ENCODE assay signal across 21 cellular contexts in the genomic region with DNA sequence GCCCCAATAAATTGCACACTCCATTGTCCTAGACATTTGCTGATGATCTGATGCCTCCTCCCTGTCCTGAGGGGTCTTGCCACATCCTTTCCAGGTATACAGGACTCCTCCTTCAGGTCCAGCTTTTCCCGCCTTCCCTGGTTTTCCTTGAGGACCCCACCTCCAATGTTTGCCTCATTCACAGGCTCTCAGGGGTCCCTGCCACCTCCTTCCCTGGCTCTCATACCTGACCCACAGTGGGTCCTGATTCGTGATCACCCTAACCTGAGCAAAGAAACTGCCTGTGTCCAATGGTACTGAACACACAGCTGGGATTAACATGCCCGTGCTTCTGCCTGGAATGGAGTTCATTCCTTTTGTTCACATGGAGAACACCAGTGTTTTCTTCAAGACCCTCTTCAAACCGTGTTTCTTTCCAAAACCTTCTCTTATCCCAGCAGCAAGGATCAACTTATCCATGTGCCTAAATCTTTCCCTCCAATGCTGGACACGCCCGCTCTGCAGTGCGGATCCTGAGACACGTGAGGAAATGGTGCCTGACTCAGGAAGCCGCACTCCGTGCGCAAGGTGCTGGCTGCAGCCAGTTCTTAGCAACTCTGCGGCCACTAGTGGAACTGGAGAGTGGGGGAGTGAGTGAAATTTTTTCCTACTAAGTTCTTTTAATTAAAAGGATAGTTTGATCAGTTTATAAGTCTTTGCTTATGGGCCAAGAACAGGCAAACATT.
DNase-seq lines count a peak whose midpoint lies in the region; ATAC-seq and TF ChIP-seq lines count a peak whose summit lies in the region.
"Had no signal": no experiment of that assay in that cellular context is flagged by ENCODE, and none has a peak within 500 bp of the region (broad histone marks: within the 10 kb centered on the region; RNA-seq: fewer than 3 reads in every experiment).

No MANE protein-coding gene starts in this region.

- peak; percentile 37 for DNase-seq in activated CD8-positive, alpha-beta memory T cell treated with anti-CD3 and anti-CD28 coated beads for 24 hours
- no peak for DNase-seq in activated CD8-positive, alpha-beta memory T cell treated with anti-CD3 and anti-CD28 coated beads, Interleukin-2, amount 50 U/mL, for 48 hours
- peak; percentile 52 for DNase-seq in right atrium auricular region (ENCODE audit: low spot score)
- DNase-seq in Right ventricle myocardium superior, result no peak
- peak; percentile 68 for DNase-seq in osteocyte (ENCODE audit: extremely low spot score, unreplicated experiment)
- no peak for DNase-seq in COR-L47 (lab: John Stamatoyannopoulos, UW)
- no peak for DNase-seq in sciatic nerve (ENCODE audit: low spot score)
- DNase-seq: CD4-positive, CD25-positive, alpha-beta regulatory T cell; CD8-positive, alpha-beta T cell; DMS 273 treated with DMSO at 0.1 percent for 48 hours; DMS79; EL; GDM1; GM23248; H7; HCEC 1CT had no signal

- no peak overlapping the region for H3K4me3 ChIP-seq in right atrium auricular region
- H3K4me3 ChIP-seq: BLaER1, GM12878, GM23248 had no signal

- ATAC-seq in Right ventricle myocardium superior (ENCODE audit: poor library complexity), result no peak
- no peak for ATAC-seq in sciatic nerve
- ATAC-seq: CD8-positive, alpha-beta T cell; GM12878 had no signal

- H3K36me3 Mint-ChIP-seq in osteocyte (ENCODE audit: unreplicated experiment), result no peaks in the 10 kb centered on the region
- H3K36me3 Mint-ChIP-seq: CD4-positive, CD25-positive, alpha-beta regulatory T cell; CD8-positive, alpha-beta T cell had no signal

- H3K27ac Mint-ChIP-seq in osteocyte (ENCODE audit: unreplicated experiment), result no peak overlapping the region
- H3K27ac Mint-ChIP-seq: B cell; CD4-positive, CD25-positive, alpha-beta regulatory T cell; CD8-positive, alpha-beta T cell had no signal

- no peaks in the 10 kb centered on the region for H3K27me3 ChIP-seq in right atrium auricular region
- H3K27me3 ChIP-seq: BLaER1 had no signal

- H3K4me1 Mint-ChIP-seq in osteocyte (ENCODE audit: unreplicated experiment), result no peaks in the 10 kb centered on the region
- H3K4me1 Mint-ChIP-seq: B cell; CD4-positive, CD25-positive, alpha-beta regulatory T cell had no signal

- intact Hi-C loops in Right ventricle myocardium superior (cut with DNase I), result no loop called here
- intact Hi-C loops in sciatic nerve (cut with DNase I), result loop anchor here (1.0 kb wide), 1 partner anchor 126 kb away; no protein-coding TSS in a partner anchor

- no peak for TF ChIP-seq CTCF in right atrium auricular region (IDR thresholded peaks at IDR 0.05)
- TF ChIP-seq CTCF in osteocyte (IDR thresholded peaks at IDR 0.05), result no peak

- H3K9me3 ChIP-seq in right atrium auricular region, result no peaks in the 10 kb centered on the region
- H3K9me3 ChIP-seq: BLaER1 had no signal

- H3K36me3 ChIP-seq in right atrium auricular region, result no peaks in the 10 kb centered on the region
- H3K36me3 ChIP-seq: BLaER1 had no signal

- no peak overlapping the region for H3K27ac ChIP-seq in right atrium auricular region
- H3K27ac ChIP-seq: 22Rv1, BLaER1, C4-2B, GM23248 had no signal

- no peak overlapping the region for H3K4me3 Mint-ChIP-seq in osteocyte (ENCODE audit: unreplicated experiment)
- H3K4me3 Mint-ChIP-seq: B cell; CD4-positive, CD25-positive, alpha-beta regulatory T cell; CD8-positive, alpha-beta T cell had no signal

- no peaks in the 10 kb centered on the region for H3K27me3 Mint-ChIP-seq in osteocyte (ENCODE audit: unreplicated experiment)
- H3K27me3 Mint-ChIP-seq: B cell; CD4-positive, CD25-positive, alpha-beta regulatory T cell had no signal

- peaks cover 7% of the 10 kb centered on the region for H3K9me3 Mint-ChIP-seq in osteocyte (ENCODE audit: unreplicated experiment)
- H3K9me3 Mint-ChIP-seq: CD8-positive, alpha-beta T cell had no signal

- H3K4me1 ChIP-seq in right atrium auricular region, result no peaks in the 10 kb centered on the region
- H3K4me1 ChIP-seq: BLaER1 had no signal

Comparison
In these comparisons a context has a peak if more than half of its experiments do, and no peak if none do; other contexts are left out.
1. DNase-seq: peak in activated CD8-positive, alpha-beta memory T cell treated with anti-CD3 and anti-CD28 coated beads for 24 hours (single experiment), right atrium auricular region (single experiment) and osteocyte (single experiment); none in activated CD8-positive, alpha-beta memory T cell treated with anti-CD3 and anti-CD28 coated beads, Interleukin-2, amount 50 U/mL, for 48 hours (single experiment), Right ventricle myocardium superior (single experiment), COR-L47 (single experiment) and sciatic nerve (single experiment).